Comparison of ENCODE assay signal across 22 cellular contexts in the genomic region with DNA sequence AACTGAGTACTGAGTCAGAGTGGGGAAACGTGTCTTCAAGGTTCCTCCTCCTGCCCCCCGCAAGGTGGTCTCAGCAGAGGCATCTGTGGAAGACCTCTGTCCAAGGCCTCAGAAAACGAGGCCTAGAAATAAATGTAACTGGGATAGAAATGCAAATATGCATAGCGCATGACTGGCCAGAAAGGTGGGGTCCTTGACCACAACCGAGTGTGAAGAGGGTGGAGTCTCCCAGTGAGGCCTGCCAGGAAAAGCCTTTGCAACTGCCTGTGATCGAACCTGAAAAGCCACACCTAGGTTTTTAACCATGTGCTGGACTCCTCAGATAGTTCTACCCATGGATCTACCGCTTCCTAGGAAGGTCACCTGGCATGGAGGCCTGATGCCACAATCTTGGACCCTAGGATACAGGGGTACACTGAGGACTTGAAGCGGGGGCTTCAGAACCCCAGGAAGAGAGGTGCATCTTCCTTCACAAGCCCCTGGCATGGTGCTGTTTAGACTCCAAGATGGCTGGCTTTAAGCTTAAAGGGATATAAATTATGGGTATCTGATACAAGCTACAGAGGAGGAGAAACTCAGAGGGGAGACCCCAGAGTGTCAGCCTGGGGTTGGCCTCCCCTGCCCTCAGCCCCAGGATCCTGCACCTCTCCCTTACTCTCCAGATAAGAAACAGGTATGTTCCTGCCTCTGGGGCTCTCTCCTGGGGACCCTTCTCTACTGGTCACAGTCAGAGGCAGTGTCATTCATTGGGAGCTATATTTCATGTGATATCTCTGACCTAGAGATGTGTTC. TPM values are rescaled to one million over a fixed set of nuclear protein-coding genes. Genes with fewer than 3 reads are reported as not detected.
DNase-seq lines count a peak whose midpoint lies in the region; ATAC-seq and TF ChIP-seq lines count a peak whose summit lies in the region.
"Had no signal": no experiment of that assay in that cellular context is flagged by ENCODE, and none has a peak within 500 bp of the region (broad histone marks: within the 10 kb centered on the region; RNA-seq: fewer than 3 reads in every experiment).

No MANE protein-coding gene starts in this region.

- peak overlapping the region; percentile 72 for H3K4me3 Mint-ChIP-seq in T-helper 17 cell
- peak overlapping the region; percentile 85 to 99 (median 94) for H3K4me3 Mint-ChIP-seq in naive B cell
- H3K4me3 Mint-ChIP-seq: activated naive CD8-positive, alpha-beta T cell treated with anti-CD3 and anti-CD28 coated beads, Interleukin-2, amount 50 U/mL, for 24 hours; CD4-positive, alpha-beta memory T cell had no signal

- no peak for DNase-seq in T-helper 17 cell
- no peak for DNase-seq in naive B cell
- DNase-seq in NCI-H1417 (lab: John Stamatoyannopoulos, UW): no peak
- no peak for DNase-seq in NCI-H2081 treated with DMSO at 0.1 percent for 48 hours (lab: John Stamatoyannopoulos, UW)
- no peak for DNase-seq in mucosa of gallbladder (ENCODE audit: low spot score)
- DNase-seq: activated CD4-positive, alpha-beta T cell treated with anti-CD3 and anti-CD28 coated beads for 4 hours; activated effector memory CD4-positive, alpha-beta T cell treated with anti-CD3 and anti-CD28 coated beads, Interleukin-2, amount 50 U/mL, for 16 hours; activated naive CD8-positive, alpha-beta T cell treated with anti-CD3 and anti-CD28 coated beads, Interleukin-2, amount 50 U/mL, for 24 hours; CD4-positive, alpha-beta memory T cell; cerebellar nuclear complex; glutamatergic neuron; H7; lower lobe of right lung; NCI-H1105; NCI-H2029 treated with DMSO at 0.1 percent for 48 hours; NCI-H82 had no signal

- ATAC-seq in T-helper 17 cell (no peak), naive B cell (ENCODE audit: low read depth in 2 of 2) (peak; percentile 15 to 19)
- ATAC-seq: activated naive CD8-positive, alpha-beta T cell treated with anti-CD3 and anti-CD28 coated beads, Interleukin-2, amount 50 U/mL, for 24 hours; lower lobe of right lung; Right ventricle myocardium inferior had no signal

- H3K36me3 ChIP-seq in BLaER1 (no peaks in the 10 kb centered on the region), DOHH2 (ENCODE audit: control insufficient read depth, low read length) (no peaks in the 10 kb centered on the region)
- H3K36me3 ChIP-seq: lower lobe of right lung, tibial nerve had no signal

- H3K27ac Mint-ChIP-seq in T-helper 17 cell: no peak overlapping the region
- peak overlapping the region; percentile 85 to 98 (median 94) for H3K27ac Mint-ChIP-seq in naive B cell
- H3K27ac Mint-ChIP-seq: activated naive CD8-positive, alpha-beta T cell treated with anti-CD3 and anti-CD28 coated beads, Interleukin-2, amount 50 U/mL, for 24 hours; CD4-positive, alpha-beta memory T cell; progenitor cell of endocrine pancreas had no signal

- H3K9me3 ChIP-seq in BLaER1 (no peaks in the 10 kb centered on the region), DOHH2 (ENCODE audit: control insufficient read depth, insufficient read depth, low read length) (no peaks in the 10 kb centered on the region), T-helper 17 cell (ENCODE audit: control insufficient read depth, low read length, poor library complexity, severe bottlenecking) (no peaks in the 10 kb centered on the region)
- H3K9me3 ChIP-seq: lower lobe of right lung, tibial nerve had no signal

- no peak overlapping the region for H3K27ac ChIP-seq in BLaER1
- no peak overlapping the region for H3K27ac ChIP-seq in DOHH2 (ENCODE audit: low read depth, low read length)
- H3K27ac ChIP-seq: lower lobe of right lung, tibial nerve had no signal

- H3F3A ChIP-seq in DOHH2 (ENCODE audit: control insufficient read depth, insufficient read depth): no peaks in the 10 kb centered on the region

- H3K27me3 Mint-ChIP-seq in T-helper 17 cell: peaks cover 61% of the 10 kb centered on the region
- no peaks in the 10 kb centered on the region for H3K27me3 Mint-ChIP-seq in naive B cell

- H3K4me3 ChIP-seq in BLaER1: no peak overlapping the region
- H3K4me3 ChIP-seq in DOHH2 (ENCODE audit: low read length): no peak overlapping the region
- H3K4me3 ChIP-seq: lower lobe of right lung had no signal

- H3K27me3 ChIP-seq in BLaER1 (no peaks in the 10 kb centered on the region), DOHH2 (ENCODE audit: control insufficient read depth, low read length) (peaks cover 32% of the 10 kb centered on the region)
- H3K27me3 ChIP-seq: tibial nerve had no signal

- no peaks in the 10 kb centered on the region for H3K9me2 ChIP-seq in DOHH2 (replicated peaks; ENCODE audit: control insufficient read depth, low read length)

- H3K4me2 ChIP-seq in BLaER1 (peak overlapping the region; percentile 80), DOHH2 (ENCODE audit: low read length) (peak overlapping the region; percentile 31)

- H3K4me1 Mint-ChIP-seq in T-helper 17 cell: peaks cover 7% of the 10 kb centered on the region
- peaks cover 76 to 92% (median 91%) of the 10 kb centered on the region in 3 donors for H3K4me1 Mint-ChIP-seq in naive B cell

- H3K9me3 Mint-ChIP-seq in naive B cell: peaks cover 0 to 4% (median 0%) of the 10 kb centered on the region in 7 donors
- H3K9me3 Mint-ChIP-seq: activated naive CD8-positive, alpha-beta T cell treated with anti-CD3 and anti-CD28 coated beads, Interleukin-2, amount 50 U/mL, for 24 hours had no signal

- H3K36me3 Mint-ChIP-seq in T-helper 17 cell (ENCODE audit: low read depth) (peaks cover 3% of the 10 kb centered on the region), naive B cell (peaks cover 0 to 11% of the 10 kb centered on the region in 2 donors)

- H3K79me2 ChIP-seq in DOHH2 (ENCODE audit: control insufficient read depth, low read length): no peaks in the 10 kb centered on the region

- no peak overlapping the region for H3K9ac ChIP-seq in BLaER1

- H3K4me1 ChIP-seq in BLaER1 (peaks cover 69% of the 10 kb centered on the region), DOHH2 (ENCODE audit: control insufficient read depth, low read length) (peaks cover 27% of the 10 kb centered on the region)
- H3K4me1 ChIP-seq: lower lobe of right lung, tibial nerve had no signal

- no peaks in the 10 kb centered on the region for H4K20me1 ChIP-seq in BLaER1
- no peaks in the 10 kb centered on the region for H4K20me1 ChIP-seq in DOHH2 (ENCODE audit: control insufficient read depth, insufficient read depth, low read depth, low read length)

- no peak for TF ChIP-seq CTCF in DOHH2 (IDR thresholded peaks at IDR 0.05; ENCODE audit: low read depth, low read length, poor library complexity, severe bottlenecking)

RNA-seq across cellular contexts. Expression of gene SIGLEC6, which starts 18.3 kb away (rescaled TPM):
- total RNA-seq in T-helper 17 cell: under 1 TPM in 1 of 2 donors, not detected in 1; 0.80 TPM
- 1 to 10 TPM in 3 of 6 donors, under 1 TPM in 2, not detected in 1; 0.72 to 1.9 (median 1.2) TPM for polyA plus RNA-seq in naive B cell (ENCODE audit: low read depth in 6 of 6)
- total RNA-seq in mucosa of gallbladder: 5.1 TPM
- total RNA-seq: CD4-positive, alpha-beta memory T cell; H7; kidney epithelial cell; progenitor cell of endocrine pancreas had no signal

RNA-seq across cellular contexts. Expression of gene ZNF175, which starts 21.4 kb away (rescaled TPM):
- total RNA-seq in T-helper 17 cell (1 to 10 TPM; 4.5 to 5.1 TPM), mucosa of gallbladder (9.4 TPM)
- 1 to 10 TPM in 5 of 6 donors, under 1 TPM in 1; 0.94 to 5.1 (median 3.1) TPM for polyA plus RNA-seq in naive B cell (ENCODE audit: low read depth in 6 of 6)

RNA-seq across cellular contexts. Expression of gene SIGLEC12, which starts 48.1 kb away (rescaled TPM):
- total RNA-seq in T-helper 17 cell: not detected
- polyA plus RNA-seq in naive B cell (ENCODE audit: low read depth in 6 of 6): under 1 TPM in 1 of 6 donors, not detected in 5; 0.28 TPM
- total RNA-seq in mucosa of gallbladder: 0.43 TPM
- total RNA-seq: CD4-positive, alpha-beta memory T cell; H7; kidney epithelial cell; progenitor cell of endocrine pancreas had no signal
- polyA plus RNA-seq: CD4-positive, alpha-beta memory T cell had no signal
